ENCODE assay signal across 12 cellular contexts in genomic region chr2:127874378-127875271, GRCh38. TPM values are rescaled to one million over a fixed set of nuclear protein-coding genes. Genes with fewer than 3 reads are reported as not detected.
DNase-seq lines count a peak whose midpoint lies in the region; ATAC-seq and TF ChIP-seq lines count a peak whose summit lies in the region.
"Had no signal": no experiment of that assay in that cellular context is flagged by ENCODE, and none has a peak within 500 bp of the region (broad histone marks: within the 10 kb centered on the region; RNA-seq: fewer than 3 reads in every experiment).

No MANE protein-coding gene starts in this region.

- intact Hi-C loops in activated T-helper 1 cell treated with anti-CD3 and anti-CD28 coated beads, Interleukin-12 subunit alpha, Interleukin-12 subunit beta, Interleukin-2, Interleukin-4 antibody, amounts not matched to agents 30 ng/mL and 10 ng/mL and 1 ng/mL, durations not matched to agents 14 hours and 24 hours and 36 hours (cut with micrococcal nuclease), result no loop called here
- intact Hi-C loops in Caco-2 (cut with micrococcal nuclease; ENCODE audit: unreplicated experiment), result no loop called here

- POLR2A ChIA-PET in Caco-2 (lab: Charles Lee), result no interaction called here

- H3K9me3 ChIP-seq in CD4-positive, CD25-positive, alpha-beta regulatory T cell (ENCODE audit: control insufficient read depth in 2 of 2, low read length in 2 of 2), result no peaks in the 10 kb centered on the region
- H3K9me3 ChIP-seq in Caco-2, result no peaks in the 10 kb centered on the region

- peak in 1 of 3 donors; percentile 40 for DNase-seq in CD4-positive, CD25-positive, alpha-beta regulatory T cell
- DNase-seq in activated T-helper 1 cell treated with anti-CD3 and anti-CD28 coated beads, Interleukin-12 subunit alpha, Interleukin-12 subunit beta, Interleukin-2, Interleukin-4 antibody, amounts not matched to agents 30 ng/mL and 10 ng/mL and 1 ng/mL, durations not matched to agents 14 hours and 24 hours and 36 hours (ENCODE audit: low spot score), result no peak
- no peak for DNase-seq in memory B cell (ENCODE audit: low spot score in 2 of 2)
- DNase-seq in NCI-H187 treated with DMSO at 0.1 percent for 48 hours (lab: John Stamatoyannopoulos, UW), result no peak
- DNase-seq in Caco-2, result no peak
- no peak for DNase-seq in mucosa of gallbladder (ENCODE audit: low spot score)
- DNase-seq: NCI-H446 treated with DMSO at 0.1 percent for 48 hours, SHP77 treated with DMSO at 0.1 percent for 48 hours had no signal

- peaks cover 10% of the 10 kb centered on the region for H3K4me1 ChIP-seq in CD4-positive, CD25-positive, alpha-beta regulatory T cell (ENCODE audit: control insufficient read depth, insufficient read depth, low read length, poor library complexity, severe bottlenecking)
- H3K4me1 ChIP-seq in Caco-2, result peaks cover 12% of the 10 kb centered on the region; the same call in 1 of the 2 replicates

- BruUV-seq in Caco-2 (replicated peaks; lab: Mats Ljungman, UMichigan), result no TSS peak

- no peaks in the 10 kb centered on the region for H3K27me3 ChIP-seq in CD4-positive, CD25-positive, alpha-beta regulatory T cell (ENCODE audit: control insufficient read depth, insufficient read depth, low read length)
- H3K27me3 ChIP-seq in Caco-2 (replicated peaks; ENCODE audit: control insufficient read depth, insufficient read depth, low read length), result no peaks in the 10 kb centered on the region

- H3K4me1 Mint-ChIP-seq in CD4-positive, CD25-positive, alpha-beta regulatory T cell, result peaks cover 14 to 51% (median 47%) of the 10 kb centered on the region in 4 donors
- peaks cover 36% of the 10 kb centered on the region for H3K4me1 Mint-ChIP-seq in activated T-helper 1 cell treated with anti-CD3 and anti-CD28 coated beads, Interleukin-12 subunit alpha, Interleukin-12 subunit beta, Interleukin-2, Interleukin-4 antibody, amounts not matched to agents 30 ng/mL and 10 ng/mL and 1 ng/mL, durations not matched to agents 14 hours and 24 hours and 36 hours (ENCODE audit: low read depth)
- H3K4me1 Mint-ChIP-seq in memory B cell (peaks cover 21% of the 10 kb centered on the region), Caco-2 (ENCODE audit: low read depth, unreplicated experiment) (peaks cover 23% of the 10 kb centered on the region)
- H3K4me1 Mint-ChIP-seq: nephron had no signal

- H3K9me3 Mint-ChIP-seq in CD4-positive, CD25-positive, alpha-beta regulatory T cell, result no peaks in the 10 kb centered on the region
- H3K9me3 Mint-ChIP-seq in activated T-helper 1 cell treated with anti-CD3 and anti-CD28 coated beads, Interleukin-12 subunit alpha, Interleukin-12 subunit beta, Interleukin-2, Interleukin-4 antibody, amounts not matched to agents 30 ng/mL and 10 ng/mL and 1 ng/mL, durations not matched to agents 14 hours and 24 hours and 36 hours, result no peaks in the 10 kb centered on the region
- H3K9me3 Mint-ChIP-seq in memory B cell (no peaks in the 10 kb centered on the region), Caco-2 (ENCODE audit: unreplicated experiment) (no peaks in the 10 kb centered on the region)
- H3K9me3 Mint-ChIP-seq: nephron had no signal

- no peak overlapping the region for H3K4me3 Mint-ChIP-seq in CD4-positive, CD25-positive, alpha-beta regulatory T cell
- H3K4me3 Mint-ChIP-seq in activated T-helper 1 cell treated with anti-CD3 and anti-CD28 coated beads, Interleukin-12 subunit alpha, Interleukin-12 subunit beta, Interleukin-2, Interleukin-4 antibody, amounts not matched to agents 30 ng/mL and 10 ng/mL and 1 ng/mL, durations not matched to agents 14 hours and 24 hours and 36 hours, result no peak overlapping the region
- H3K4me3 Mint-ChIP-seq in memory B cell (no peak overlapping the region), Caco-2 (ENCODE audit: unreplicated experiment) (no peak overlapping the region)
- H3K4me3 Mint-ChIP-seq: nephron had no signal

- H3K36me3 ChIP-seq in CD4-positive, CD25-positive, alpha-beta regulatory T cell (ENCODE audit: control insufficient read depth, insufficient read depth, low read length), result peaks cover 50% of the 10 kb centered on the region
- peaks cover 3% of the 10 kb centered on the region; the same call in 1 of the 2 replicates for H3K36me3 ChIP-seq in Caco-2 (ENCODE audit: control insufficient read depth, insufficient read depth, low read length)

- H3K27ac ChIP-seq in CD4-positive, CD25-positive, alpha-beta regulatory T cell (ENCODE audit: insufficient read depth, low read length, poor library complexity, severe bottlenecking), result no peak overlapping the region

- no peak for ATAC-seq in CD4-positive, CD25-positive, alpha-beta regulatory T cell (ENCODE audit: low read depth in 2 of 2)
- ATAC-seq in GM21423 (IDR thresholded peaks at IDR 0.05; ENCODE audit: unreplicated experiment) (peak; percentile 64), memory B cell (ENCODE audit: low read depth) (no peak), HG03175 (IDR thresholded peaks at IDR 0.05; ENCODE audit: unreplicated experiment) (no peak)
- ATAC-seq: esophagus mucosa had no signal

- H3K27ac Mint-ChIP-seq in CD4-positive, CD25-positive, alpha-beta regulatory T cell, result peak overlapping the region; percentile 78 to 90 (median 88)
- peak overlapping the region; percentile 65 for H3K27ac Mint-ChIP-seq in activated T-helper 1 cell treated with anti-CD3 and anti-CD28 coated beads, Interleukin-12 subunit alpha, Interleukin-12 subunit beta, Interleukin-2, Interleukin-4 antibody, amounts not matched to agents 30 ng/mL and 10 ng/mL and 1 ng/mL, durations not matched to agents 14 hours and 24 hours and 36 hours
- H3K27ac Mint-ChIP-seq in memory B cell, result peak overlapping the region; percentile 87
- no peak overlapping the region for H3K27ac Mint-ChIP-seq in Caco-2 (ENCODE audit: unreplicated experiment)
- H3K27ac Mint-ChIP-seq: nephron had no signal

- H3K4me3 ChIP-seq in CD4-positive, CD25-positive, alpha-beta regulatory T cell (ENCODE audit: low read depth, low read length), result no peak overlapping the region
- no peak overlapping the region for H3K4me3 ChIP-seq in Caco-2 (ENCODE audit: low read depth, low read length)

- no peaks in the 10 kb centered on the region for H3K27me3 Mint-ChIP-seq in CD4-positive, CD25-positive, alpha-beta regulatory T cell
- H3K27me3 Mint-ChIP-seq in activated T-helper 1 cell treated with anti-CD3 and anti-CD28 coated beads, Interleukin-12 subunit alpha, Interleukin-12 subunit beta, Interleukin-2, Interleukin-4 antibody, amounts not matched to agents 30 ng/mL and 10 ng/mL and 1 ng/mL, durations not matched to agents 14 hours and 24 hours and 36 hours (ENCODE audit: insufficient read depth), result no peaks in the 10 kb centered on the region
- H3K27me3 Mint-ChIP-seq in memory B cell, result no peaks in the 10 kb centered on the region
- no peaks in the 10 kb centered on the region for H3K27me3 Mint-ChIP-seq in Caco-2 (ENCODE audit: insufficient read depth, unreplicated experiment)

- CTCF ChIA-PET in Caco-2 (lab: Charles Lee), result no interaction called here

- no peak for TF ChIP-seq CTCF in Caco-2 (IDR thresholded peaks at IDR 0.05; ENCODE audit: insufficient read depth in 1 of 2, low read depth in 1 of 2, low read length in 1 of 2, severe bottlenecking in 1 of 2, unreplicated experiment in 1 of 2)

- H3K36me3 Mint-ChIP-seq in CD4-positive, CD25-positive, alpha-beta regulatory T cell, result peaks cover 18% of the 10 kb centered on the region
- peaks cover 30% of the 10 kb centered on the region for H3K36me3 Mint-ChIP-seq in activated T-helper 1 cell treated with anti-CD3 and anti-CD28 coated beads, Interleukin-12 subunit alpha, Interleukin-12 subunit beta, Interleukin-2, Interleukin-4 antibody, amounts not matched to agents 30 ng/mL and 10 ng/mL and 1 ng/mL, durations not matched to agents 14 hours and 24 hours and 36 hours (ENCODE audit: low read depth)
- H3K36me3 Mint-ChIP-seq in memory B cell, result peaks cover 25% of the 10 kb centered on the region
- peaks cover 69% of the 10 kb centered on the region for H3K36me3 Mint-ChIP-seq in Caco-2 (ENCODE audit: insufficient read depth, unreplicated experiment)

RNA-seq across cellular contexts. Expression of gene AMMECR1L, which starts 11.1 kb away (rescaled TPM):
- 14.0 TPM for total RNA-seq in CD4-positive, CD25-positive, alpha-beta regulatory T cell
- 1 to 10 TPM; 3.3 to 8.5 (median 5.6) TPM for polyA plus RNA-seq in CD4-positive, CD25-positive, alpha-beta regulatory T cell
- 21.6 and 22.2 TPM in 2 replicates for total RNA-seq in activated T-helper 1 cell treated with anti-CD3 and anti-CD28 coated beads, Interleukin-12 subunit alpha, Interleukin-12 subunit beta, Interleukin-2, Interleukin-4 antibody, amounts not matched to agents 30 ng/mL and 10 ng/mL and 1 ng/mL, durations not matched to agents 14 hours and 24 hours and 36 hours
- total RNA-seq in Caco-2 (2022) (28.1 and 29.3 TPM in 2 replicates), mucosa of gallbladder (14.4 TPM)

RNA-seq across cellular contexts. Expression of gene POLR2D, which starts 16.7 kb away (rescaled TPM):
- 25.3 TPM for total RNA-seq in CD4-positive, CD25-positive, alpha-beta regulatory T cell
- 10 to 100 TPM; 31.8 to 44.1 (median 36.0) TPM for polyA plus RNA-seq in CD4-positive, CD25-positive, alpha-beta regulatory T cell
- 78.3 and 79.8 TPM in 2 replicates for total RNA-seq in activated T-helper 1 cell treated with anti-CD3 and anti-CD28 coated beads, Interleukin-12 subunit alpha, Interleukin-12 subunit beta, Interleukin-2, Interleukin-4 antibody, amounts not matched to agents 30 ng/mL and 10 ng/mL and 1 ng/mL, durations not matched to agents 14 hours and 24 hours and 36 hours
- 61.9 and 65.0 TPM in 2 replicates for total RNA-seq in Caco-2 (2022)
- 21.4 TPM for total RNA-seq in mucosa of gallbladder
